In the genomic region with DNA sequence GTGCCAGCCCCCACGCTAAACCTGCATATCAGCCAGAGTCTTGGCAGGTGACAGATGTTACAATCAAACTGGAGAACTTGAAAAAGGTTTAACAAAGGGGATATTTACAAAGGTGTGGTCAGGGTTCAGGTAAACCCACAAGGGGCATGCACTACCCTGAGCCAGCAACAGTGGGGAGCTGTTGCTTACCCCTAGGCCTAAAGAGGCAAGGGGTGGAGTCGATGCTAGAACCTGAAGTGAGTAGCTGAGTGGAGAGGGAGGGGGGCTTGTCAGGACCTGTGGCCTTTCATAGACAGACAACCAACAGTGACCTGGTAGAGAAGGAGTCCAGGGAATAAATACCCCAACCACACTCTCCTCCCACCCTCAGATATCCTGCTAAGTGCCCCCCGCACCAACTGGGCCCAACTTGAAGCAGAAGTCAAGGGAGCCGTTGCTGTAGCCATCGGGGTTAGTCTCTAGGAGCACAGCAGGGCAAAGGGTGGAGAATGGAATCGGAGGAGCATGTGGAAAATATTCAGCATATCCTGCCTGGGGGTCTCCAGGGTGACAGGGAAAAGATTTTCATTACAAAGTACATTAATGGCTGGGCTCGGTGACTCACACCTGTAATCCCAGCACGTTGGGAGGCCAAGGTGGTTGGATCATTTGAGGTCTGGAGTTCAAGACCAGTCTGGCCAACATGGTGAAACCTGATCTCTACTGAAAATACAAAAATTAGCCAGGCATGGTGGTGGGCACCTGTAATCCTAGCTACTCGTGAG, we compare ENCODE assay signal across 21 cellular contexts.
"Had no signal": no experiment of that assay in that cellular context is flagged by ENCODE, and none has a peak within 500 bp of the region (broad histone marks: within the 10 kb centered on the region; RNA-seq: fewer than 3 reads in every experiment).

No MANE protein-coding gene starts in this region.

- H3K27me3 ChIP-seq: left lung, testis had no signal

- DNase-seq: activated CD4-positive, alpha-beta T cell treated with anti-CD3 and anti-CD28 coated beads for 48 hours; activated CD4-positive, CD25-positive, alpha-beta regulatory T cell; activated CD8-positive, alpha-beta T cell treated with anti-CD3 and anti-CD28 coated beads for 36 hours; activated naive CD4-positive, alpha-beta T cell; activated naive CD8-positive, alpha-beta T cell treated with anti-CD3 and anti-CD28 coated beads for 36 hours; activated T-cell treated with anti-CD3 and anti-CD28 coated beads, Interleukin-2, amount 50 U/mL, for 1 hour; amniotic stem cell; dermis blood vessel endothelial cell; effector memory CD4-positive, alpha-beta T cell; hypothalamus; kidney; left lung; mammary epithelial cell; right cardiac atrium; stimulated activated naive CD8-positive, alpha-beta T cell treated with anti-CD3 and anti-CD28 coated beads, Interleukin-15, amount 100 ng/mL, for 72 hours; T-cell; T-helper 9 cell; testis had no signal

- H3K4me3 ChIP-seq: left lung, testis had no signal

- ATAC-seq: activated CD8-positive, alpha-beta T cell treated with anti-CD3 and anti-CD28 coated beads for 36 hours; activated T-helper 17 cell treated with anti-CD3 and anti-CD28 coated beads, Interleukin-2, amount 50 U/mL, for 72 hours; left lung; right cardiac atrium; stimulated activated naive CD8-positive, alpha-beta T cell treated with anti-CD3 and anti-CD28 coated beads, Interleukin-15, amount 100 ng/mL, for 72 hours; T-cell had no signal

- H3K36me3 Mint-ChIP-seq: activated naive CD8-positive, alpha-beta T cell treated with anti-CD3 and anti-CD28 coated beads for 36 hours; T-cell; type B pancreatic cell had no signal

- H3K9me3 Mint-ChIP-seq: activated CD8-positive, alpha-beta T cell treated with anti-CD3 and anti-CD28 coated beads for 36 hours; activated naive CD8-positive, alpha-beta T cell treated with anti-CD3 and anti-CD28 coated beads for 36 hours; activated T-helper 17 cell treated with anti-CD3 and anti-CD28 coated beads, Interleukin-2, amount 50 U/mL, for 72 hours; stimulated activated naive CD8-positive, alpha-beta T cell treated with anti-CD3 and anti-CD28 coated beads, Interleukin-15, amount 100 ng/mL, for 72 hours; T-cell; type B pancreatic cell had no signal

- H3K4me1 Mint-ChIP-seq: activated naive CD8-positive, alpha-beta T cell treated with anti-CD3 and anti-CD28 coated beads for 36 hours; activated T-helper 17 cell treated with anti-CD3 and anti-CD28 coated beads, Interleukin-2, amount 50 U/mL, for 72 hours; stimulated activated naive CD8-positive, alpha-beta T cell treated with anti-CD3 and anti-CD28 coated beads, Interleukin-15, amount 100 ng/mL, for 72 hours; T-cell had no signal

- H3K27me3 Mint-ChIP-seq: type B pancreatic cell had no signal

- H3K27ac Mint-ChIP-seq: activated CD8-positive, alpha-beta T cell treated with anti-CD3 and anti-CD28 coated beads for 36 hours; activated naive CD8-positive, alpha-beta T cell treated with anti-CD3 and anti-CD28 coated beads for 36 hours; activated T-helper 17 cell treated with anti-CD3 and anti-CD28 coated beads, Interleukin-2, amount 50 U/mL, for 72 hours; progenitor cell of endocrine pancreas; stimulated activated naive CD8-positive, alpha-beta T cell treated with anti-CD3 and anti-CD28 coated beads, Interleukin-15, amount 100 ng/mL, for 72 hours; T-cell; type B pancreatic cell had no signal

- H3K36me3 ChIP-seq: left lung had no signal

- H3K9me3 ChIP-seq: left lung, testis had no signal

- H3K27ac ChIP-seq: left lung, testis had no signal

- H3K4me3 Mint-ChIP-seq: activated CD8-positive, alpha-beta T cell treated with anti-CD3 and anti-CD28 coated beads for 36 hours; activated naive CD8-positive, alpha-beta T cell treated with anti-CD3 and anti-CD28 coated beads for 36 hours; activated T-helper 17 cell treated with anti-CD3 and anti-CD28 coated beads, Interleukin-2, amount 50 U/mL, for 72 hours; stimulated activated naive CD8-positive, alpha-beta T cell treated with anti-CD3 and anti-CD28 coated beads, Interleukin-15, amount 100 ng/mL, for 72 hours; T-cell; type B pancreatic cell had no signal
